Comparison of ENCODE assay signal across 1 cellular context in the genomic region with DNA sequence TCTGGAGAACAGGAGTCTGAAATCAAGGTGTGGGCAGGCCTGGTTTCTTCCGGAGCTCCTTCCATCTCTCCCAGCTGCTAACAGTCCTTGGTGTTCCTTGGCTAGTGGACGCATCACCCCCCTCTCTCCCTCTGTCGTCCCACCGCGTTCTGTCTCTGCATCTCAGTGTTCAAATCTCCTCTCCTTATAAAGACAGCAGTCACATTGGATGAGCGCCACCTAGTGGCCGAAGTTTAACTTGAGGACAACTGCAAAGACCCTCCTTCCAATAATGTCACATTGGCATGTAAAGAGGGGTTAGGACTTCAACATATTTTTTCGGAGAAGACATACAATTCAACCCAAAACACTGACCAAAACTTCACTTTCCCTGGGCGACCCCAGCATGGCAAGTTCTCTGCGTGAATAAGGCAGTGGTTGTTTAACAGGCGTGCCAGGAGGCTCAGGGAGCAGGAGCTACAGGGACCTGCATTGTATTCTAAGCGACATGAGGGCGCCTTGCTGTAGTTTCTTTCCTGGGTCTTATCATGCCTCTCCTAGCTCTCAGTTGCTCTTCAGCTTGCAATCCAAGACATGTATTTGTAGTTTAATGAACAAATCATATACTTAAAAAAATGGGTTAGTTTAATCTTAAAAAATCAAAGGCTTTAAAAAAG.
TF ChIP-seq lines count a peak whose summit lies in the region.

No MANE protein-coding gene starts in this region.

TF ChIP-seq in HEK293, 187 proteins besides CTCF, POLR2A, EP300 and RAD21 (continued from another document and continues in another):
- TF ChIP-seq, protein P1, sequence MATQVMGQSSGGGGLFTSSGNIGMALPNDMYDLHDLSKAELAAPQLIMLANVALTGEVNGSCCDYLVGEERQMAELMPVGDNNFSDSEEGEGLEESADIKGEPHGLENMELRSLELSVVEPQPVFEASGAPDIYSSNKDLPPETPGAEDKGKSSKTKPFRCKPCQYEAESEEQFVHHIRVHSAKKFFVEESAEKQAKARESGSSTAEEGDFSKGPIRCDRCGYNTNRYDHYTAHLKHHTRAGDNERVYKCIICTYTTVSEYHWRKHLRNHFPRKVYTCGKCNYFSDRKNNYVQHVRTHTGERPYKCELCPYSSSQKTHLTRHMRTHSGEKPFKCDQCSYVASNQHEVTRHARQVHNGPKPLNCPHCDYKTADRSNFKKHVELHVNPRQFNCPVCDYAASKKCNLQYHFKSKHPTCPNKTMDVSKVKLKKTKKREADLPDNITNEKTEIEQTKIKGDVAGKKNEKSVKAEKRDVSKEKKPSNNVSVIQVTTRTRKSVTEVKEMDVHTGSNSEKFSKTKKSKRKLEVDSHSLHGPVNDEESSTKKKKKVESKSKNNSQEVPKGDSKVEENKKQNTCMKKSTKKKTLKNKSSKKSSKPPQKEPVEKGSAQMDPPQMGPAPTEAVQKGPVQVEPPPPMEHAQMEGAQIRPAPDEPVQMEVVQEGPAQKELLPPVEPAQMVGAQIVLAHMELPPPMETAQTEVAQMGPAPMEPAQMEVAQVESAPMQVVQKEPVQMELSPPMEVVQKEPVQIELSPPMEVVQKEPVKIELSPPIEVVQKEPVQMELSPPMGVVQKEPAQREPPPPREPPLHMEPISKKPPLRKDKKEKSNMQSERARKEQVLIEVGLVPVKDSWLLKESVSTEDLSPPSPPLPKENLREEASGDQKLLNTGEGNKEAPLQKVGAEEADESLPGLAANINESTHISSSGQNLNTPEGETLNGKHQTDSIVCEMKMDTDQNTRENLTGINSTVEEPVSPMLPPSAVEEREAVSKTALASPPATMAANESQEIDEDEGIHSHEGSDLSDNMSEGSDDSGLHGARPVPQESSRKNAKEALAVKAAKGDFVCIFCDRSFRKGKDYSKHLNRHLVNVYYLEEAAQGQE (tag by site-specific recombination; IDR thresholded peaks at IDR 0.05), result no peak
- TF ChIP-seq SCRT1 (tag by site-specific recombination; IDR thresholded peaks at IDR 0.05; ENCODE audit: borderline replicate concordance), result no peak
- 0 out of 2 replicates have a peak, but pooled peaks have one; percentile 28 for TF ChIP-seq ZNF366 (tag by site-specific recombination; conservative IDR thresholded peaks at IDR 0.05)
- TF ChIP-seq ZNF624 (tag by site-specific recombination; IDR thresholded peaks at IDR 0.05), result no peak
- no peak for TF ChIP-seq ZNF501 (tag by site-specific recombination; IDR thresholded peaks at IDR 0.05)
- no peak for TF ChIP-seq MYNN (tag by site-specific recombination; IDR thresholded peaks at IDR 0.05; ENCODE audit: borderline replicate concordance)
- TF ChIP-seq, protein P2, sequence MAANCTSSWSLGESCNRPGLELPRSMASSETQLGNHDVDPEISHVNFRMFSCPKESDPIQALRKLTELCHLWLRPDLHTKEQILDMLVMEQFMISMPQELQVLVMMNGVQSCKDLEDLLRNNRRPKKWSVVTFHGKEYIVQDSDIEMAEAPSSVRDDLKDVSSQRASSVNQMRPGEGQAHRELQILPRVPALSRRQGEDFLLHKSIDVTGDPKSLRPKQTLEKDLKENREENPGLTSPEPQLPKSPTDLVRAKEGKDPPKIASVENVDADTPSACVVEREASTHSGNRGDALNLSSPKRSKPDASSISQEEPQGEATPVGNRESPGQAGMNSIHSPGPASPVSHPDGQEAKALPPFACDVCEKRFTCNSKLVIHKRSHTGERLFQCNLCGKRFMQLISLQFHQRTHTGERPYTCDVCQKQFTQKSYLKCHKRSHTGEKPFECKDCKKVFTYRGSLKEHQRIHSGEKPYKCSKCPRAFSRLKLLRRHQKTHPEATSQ (tag by site-specific recombination; IDR thresholded peaks at IDR 0.05), result no peak
- TF ChIP-seq ZNF555 (tag by site-specific recombination; conservative IDR thresholded peaks at IDR 0.05), result no peak
- TF ChIP-seq TCF7L2 (IDR thresholded peaks at IDR 0.05; ENCODE audit: borderline replicate concordance, low read depth, low read length), result no peak
- no peak for TF ChIP-seq ZNF423 (tag by site-specific recombination; IDR thresholded peaks at IDR 0.05)
- 0 out of 2 replicates have a peak, but pooled peaks have one; percentile 11 for TF ChIP-seq ZNF391 (tag by site-specific recombination; IDR thresholded peaks at IDR 0.05; ENCODE audit: borderline replicate concordance, low read depth)
- TF ChIP-seq ZNF510 (tag by site-specific recombination; IDR thresholded peaks at IDR 0.05; ENCODE audit: insufficient replicate concordance), result no peak
- TF ChIP-seq REPIN1 (tag by site-specific recombination; IDR thresholded peaks at IDR 0.05; ENCODE audit: low read depth), result no peak
- no peak for TF ChIP-seq ZNF670 (tag by site-specific recombination; IDR thresholded peaks at IDR 0.05; ENCODE audit: low read depth)
- no peak for TF ChIP-seq ZNF140 (tag by site-specific recombination; IDR thresholded peaks at IDR 0.05)
- TF ChIP-seq ZNF350 (tag by site-specific recombination; IDR thresholded peaks at IDR 0.05), result no peak
- no peak for TF ChIP-seq ZNF146 (tag by site-specific recombination; IDR thresholded peaks at IDR 0.05)
- TF ChIP-seq ZNF530 (tag by site-specific recombination; IDR thresholded peaks at IDR 0.05; ENCODE audit: low read depth), result no peak
- TF ChIP-seq ZNF707 (tag by site-specific recombination; IDR thresholded peaks at IDR 0.05), result no peak
- TF ChIP-seq ZNF221 (tag by site-specific recombination; IDR thresholded peaks at IDR 0.05; ENCODE audit: borderline replicate concordance), result no peak
- TF ChIP-seq, protein P3, sequence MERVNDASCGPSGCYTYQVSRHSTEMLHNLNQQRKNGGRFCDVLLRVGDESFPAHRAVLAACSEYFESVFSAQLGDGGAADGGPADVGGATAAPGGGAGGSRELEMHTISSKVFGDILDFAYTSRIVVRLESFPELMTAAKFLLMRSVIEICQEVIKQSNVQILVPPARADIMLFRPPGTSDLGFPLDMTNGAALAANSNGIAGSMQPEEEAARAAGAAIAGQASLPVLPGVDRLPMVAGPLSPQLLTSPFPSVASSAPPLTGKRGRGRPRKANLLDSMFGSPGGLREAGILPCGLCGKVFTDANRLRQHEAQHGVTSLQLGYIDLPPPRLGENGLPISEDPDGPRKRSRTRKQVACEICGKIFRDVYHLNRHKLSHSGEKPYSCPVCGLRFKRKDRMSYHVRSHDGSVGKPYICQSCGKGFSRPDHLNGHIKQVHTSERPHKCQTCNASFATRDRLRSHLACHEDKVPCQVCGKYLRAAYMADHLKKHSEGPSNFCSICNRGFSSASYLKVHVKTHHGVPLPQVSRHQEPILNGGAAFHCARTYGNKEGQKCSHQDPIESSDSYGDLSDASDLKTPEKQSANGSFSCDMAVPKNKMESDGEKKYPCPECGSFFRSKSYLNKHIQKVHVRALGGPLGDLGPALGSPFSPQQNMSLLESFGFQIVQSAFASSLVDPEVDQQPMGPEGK (tag by site-specific recombination; IDR thresholded peaks at IDR 0.05), result 0 out of 2 replicates have a peak, but pooled peaks have one; percentile 17
- TF ChIP-seq ZNF610 (tag by site-specific recombination; IDR thresholded peaks at IDR 0.05; ENCODE audit: borderline replicate concordance), result no peak
- TF ChIP-seq, protein P4, sequence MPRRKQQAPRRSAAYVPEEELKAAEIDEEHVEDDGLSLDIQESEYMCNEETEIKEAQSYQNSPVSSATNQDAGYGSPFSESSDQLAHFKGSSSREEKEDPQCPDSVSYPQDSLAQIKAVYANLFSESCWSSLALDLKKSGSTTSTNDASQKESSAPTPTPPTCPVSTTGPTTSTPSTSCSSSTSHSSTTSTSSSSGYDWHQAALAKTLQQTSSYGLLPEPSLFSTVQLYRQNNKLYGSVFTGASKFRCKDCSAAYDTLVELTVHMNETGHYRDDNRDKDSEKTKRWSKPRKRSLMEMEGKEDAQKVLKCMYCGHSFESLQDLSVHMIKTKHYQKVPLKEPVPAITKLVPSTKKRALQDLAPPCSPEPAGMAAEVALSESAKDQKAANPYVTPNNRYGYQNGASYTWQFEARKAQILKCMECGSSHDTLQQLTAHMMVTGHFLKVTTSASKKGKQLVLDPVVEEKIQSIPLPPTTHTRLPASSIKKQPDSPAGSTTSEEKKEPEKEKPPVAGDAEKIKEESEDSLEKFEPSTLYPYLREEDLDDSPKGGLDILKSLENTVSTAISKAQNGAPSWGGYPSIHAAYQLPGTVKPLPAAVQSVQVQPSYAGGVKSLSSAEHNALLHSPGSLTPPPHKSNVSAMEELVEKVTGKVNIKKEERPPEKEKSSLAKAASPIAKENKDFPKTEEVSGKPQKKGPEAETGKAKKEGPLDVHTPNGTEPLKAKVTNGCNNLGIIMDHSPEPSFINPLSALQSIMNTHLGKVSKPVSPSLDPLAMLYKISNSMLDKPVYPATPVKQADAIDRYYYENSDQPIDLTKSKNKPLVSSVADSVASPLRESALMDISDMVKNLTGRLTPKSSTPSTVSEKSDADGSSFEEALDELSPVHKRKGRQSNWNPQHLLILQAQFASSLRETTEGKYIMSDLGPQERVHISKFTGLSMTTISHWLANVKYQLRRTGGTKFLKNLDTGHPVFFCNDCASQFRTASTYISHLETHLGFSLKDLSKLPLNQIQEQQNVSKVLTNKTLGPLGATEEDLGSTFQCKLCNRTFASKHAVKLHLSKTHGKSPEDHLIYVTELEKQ (tag by site-specific recombination; IDR thresholded peaks at IDR 0.05; ENCODE audit: borderline replicate concordance), result no peak; the same call in 1 of the 2 replicates
- TF ChIP-seq SP7 (tag by site-specific recombination; IDR thresholded peaks at IDR 0.05), result peak; percentile 34
- TF ChIP-seq SP3 (tag by site-specific recombination; IDR thresholded peaks at IDR 0.05), result no peak
- no peak for TF ChIP-seq ZNF76 (tag by site-specific recombination; IDR thresholded peaks at IDR 0.05; ENCODE audit: borderline replicate concordance, low read depth)
- TF ChIP-seq ZFHX2 (tag by site-specific recombination; conservative IDR thresholded peaks at IDR 0.05), result no peak
- TF ChIP-seq ZNF677 (tag by site-specific recombination; IDR thresholded peaks at IDR 0.05), result no peak
- TF ChIP-seq ZNF16 (tag by site-specific recombination; IDR thresholded peaks at IDR 0.05; ENCODE audit: low read depth), result no peak
- TF ChIP-seq ZSCAN23 (tag by site-specific recombination; IDR thresholded peaks at IDR 0.05), result no peak
- TF ChIP-seq HOXD13 (CRISPR knock-in tag; IDR thresholded peaks at IDR 0.05; ENCODE audit: borderline replicate concordance), result no peak
- no peak for TF ChIP-seq ZNF548 (tag by site-specific recombination; IDR thresholded peaks at IDR 0.05)
- no peak for TF ChIP-seq HOXA7 (CRISPR knock-in tag; IDR thresholded peaks at IDR 0.05; ENCODE audit: borderline replicate concordance)
- 0 out of 2 replicates have a peak, but pooled peaks have one; percentile 55 for TF ChIP-seq ZNF561 (tag by site-specific recombination; IDR thresholded peaks at IDR 0.05; ENCODE audit: borderline replicate concordance)
- no peak for TF ChIP-seq KLF1 (tag by site-specific recombination; IDR thresholded peaks at IDR 0.05)
- TF ChIP-seq, protein P5, sequence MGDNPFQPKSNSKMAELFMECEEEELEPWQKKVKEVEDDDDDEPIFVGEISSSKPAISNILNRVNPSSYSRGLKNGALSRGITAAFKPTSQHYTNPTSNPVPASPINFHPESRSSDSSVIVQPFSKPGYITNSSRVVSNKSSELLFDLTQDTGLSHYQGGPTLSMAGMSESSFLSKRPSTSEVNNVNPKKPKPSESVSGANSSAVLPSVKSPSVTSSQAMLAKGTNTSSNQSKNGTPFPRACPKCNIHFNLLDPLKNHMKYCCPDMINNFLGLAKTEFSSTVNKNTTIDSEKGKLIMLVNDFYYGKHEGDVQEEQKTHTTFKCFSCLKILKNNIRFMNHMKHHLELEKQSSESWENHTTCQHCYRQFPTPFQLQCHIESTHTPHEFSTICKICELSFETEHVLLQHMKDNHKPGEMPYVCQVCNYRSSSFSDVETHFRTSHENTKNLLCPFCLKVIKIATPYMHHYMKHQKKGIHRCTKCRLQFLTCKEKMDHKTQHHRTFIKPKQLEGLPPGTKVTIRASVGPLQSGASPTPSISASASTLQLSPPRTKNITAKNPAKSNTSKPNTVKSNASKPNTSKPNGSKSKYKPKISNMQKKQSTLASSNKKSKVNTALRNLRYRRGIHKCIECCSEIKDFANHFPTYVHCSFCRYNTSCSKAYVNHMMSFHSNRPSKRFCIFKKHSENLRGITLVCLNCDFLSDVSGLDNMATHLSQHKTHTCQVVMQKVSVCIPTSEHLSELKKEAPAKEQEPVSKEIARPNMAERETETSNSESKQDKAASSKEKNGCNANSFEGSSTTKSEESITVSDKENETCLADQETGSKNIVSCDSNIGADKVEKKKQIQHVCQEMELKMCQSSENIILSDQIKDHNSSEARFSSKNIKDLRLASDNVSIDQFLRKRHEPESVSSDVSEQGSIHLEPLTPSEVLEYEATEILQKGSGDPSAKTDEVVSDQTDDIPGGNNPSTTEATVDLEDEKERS (tag by site-specific recombination; IDR thresholded peaks at IDR 0.05), result no peak
- TF ChIP-seq ZNF837 (tag by site-specific recombination; IDR thresholded peaks at IDR 0.05), result no peak
- peak; percentile 98 for TF ChIP-seq ZNF654 (tag by site-specific recombination; IDR thresholded peaks at IDR 0.05; ENCODE audit: low read depth)
- TF ChIP-seq ZNF521 (tag by site-specific recombination; IDR thresholded peaks at IDR 0.05), result no peak
- TF ChIP-seq ZNF248 (tag by site-specific recombination; IDR thresholded peaks at IDR 0.05), result no peak
- TF ChIP-seq, protein P6, sequence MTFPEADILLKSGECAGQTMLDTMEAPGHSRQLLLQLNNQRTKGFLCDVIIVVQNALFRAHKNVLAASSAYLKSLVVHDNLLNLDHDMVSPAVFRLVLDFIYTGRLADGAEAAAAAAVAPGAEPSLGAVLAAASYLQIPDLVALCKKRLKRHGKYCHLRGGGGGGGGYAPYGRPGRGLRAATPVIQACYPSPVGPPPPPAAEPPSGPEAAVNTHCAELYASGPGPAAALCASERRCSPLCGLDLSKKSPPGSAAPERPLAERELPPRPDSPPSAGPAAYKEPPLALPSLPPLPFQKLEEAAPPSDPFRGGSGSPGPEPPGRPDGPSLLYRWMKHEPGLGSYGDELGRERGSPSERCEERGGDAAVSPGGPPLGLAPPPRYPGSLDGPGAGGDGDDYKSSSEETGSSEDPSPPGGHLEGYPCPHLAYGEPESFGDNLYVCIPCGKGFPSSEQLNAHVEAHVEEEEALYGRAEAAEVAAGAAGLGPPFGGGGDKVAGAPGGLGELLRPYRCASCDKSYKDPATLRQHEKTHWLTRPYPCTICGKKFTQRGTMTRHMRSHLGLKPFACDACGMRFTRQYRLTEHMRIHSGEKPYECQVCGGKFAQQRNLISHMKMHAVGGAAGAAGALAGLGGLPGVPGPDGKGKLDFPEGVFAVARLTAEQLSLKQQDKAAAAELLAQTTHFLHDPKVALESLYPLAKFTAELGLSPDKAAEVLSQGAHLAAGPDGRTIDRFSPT (tag by site-specific recombination; IDR thresholded peaks at IDR 0.05), result no peak
- TF ChIP-seq GLIS1 (tag by site-specific recombination; IDR thresholded peaks at IDR 0.05), result no peak
- TF ChIP-seq ZBTB48 (tag by site-specific recombination; IDR thresholded peaks at IDR 0.05), result no peak
- no peak for TF ChIP-seq ZNF354C (tag by site-specific recombination; IDR thresholded peaks at IDR 0.05; ENCODE audit: borderline replicate concordance, low read depth)
- TF ChIP-seq BCL11B (tag by site-specific recombination; IDR thresholded peaks at IDR 0.05; ENCODE audit: low read depth), result no peak
- no peak for TF ChIP-seq ZFP3 (tag by site-specific recombination; IDR thresholded peaks at IDR 0.05; ENCODE audit: low read depth)
- TF ChIP-seq ZSCAN30 (tag by site-specific recombination; IDR thresholded peaks at IDR 0.05), result 0 out of 2 replicates have a peak, but pooled peaks have one; percentile 15
- TF ChIP-seq ZNF658 (tag by site-specific recombination; IDR thresholded peaks at IDR 0.05), result no peak
- TF ChIP-seq SCRT2 (tag by site-specific recombination; IDR thresholded peaks at IDR 0.05), result no peak
- no peak for TF ChIP-seq ZFP69B (tag by site-specific recombination; IDR thresholded peaks at IDR 0.05)
- 0 out of 2 replicates have a peak, but pooled peaks have one; percentile 31 for TF ChIP-seq ZFP37 (tag by site-specific recombination; IDR thresholded peaks at IDR 0.05)
- no peak for TF ChIP-seq OVOL3 (tag by site-specific recombination; IDR thresholded peaks at IDR 0.05)
